In the genomic region with DNA sequence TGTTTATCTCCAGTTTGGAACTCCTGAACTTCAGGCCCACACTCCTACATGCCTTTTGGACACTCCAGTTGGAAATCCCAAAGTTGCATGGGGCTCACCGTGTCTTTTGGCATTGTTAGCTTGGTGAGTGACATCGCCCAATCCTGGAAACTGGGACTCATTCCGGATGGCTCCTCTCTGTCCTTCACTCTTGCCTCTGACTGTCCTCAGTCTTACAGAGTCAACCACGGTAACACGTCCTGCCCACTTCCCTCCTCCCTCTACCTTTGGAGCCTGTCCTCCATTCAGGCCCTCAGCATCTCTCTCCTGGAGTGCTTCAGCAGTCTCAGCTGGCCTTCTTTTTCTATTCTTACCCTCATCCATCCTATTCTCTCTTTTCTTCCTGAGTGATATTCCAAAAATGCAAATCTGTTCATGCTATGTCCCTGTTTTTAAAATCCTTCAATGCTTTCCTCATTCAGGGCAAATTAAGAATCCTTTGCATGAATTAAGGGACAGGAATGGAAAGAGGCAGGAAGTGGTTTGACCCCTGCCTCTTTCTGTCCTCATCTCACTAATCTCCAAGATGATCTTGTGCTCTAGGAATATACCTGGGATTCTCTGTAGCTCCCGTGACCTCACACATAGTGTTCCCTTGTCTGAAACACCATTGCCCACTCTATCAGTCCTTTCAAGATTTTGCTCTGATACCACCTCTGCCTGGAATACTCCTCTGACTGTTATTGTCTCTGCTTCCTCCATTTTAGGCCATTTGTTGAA, we compare ENCODE assay signal across 18 cellular contexts. TPM values are rescaled to one million over a fixed set of nuclear protein-coding genes. Genes with fewer than 3 reads are reported as not detected.
DNase-seq lines count a peak whose midpoint lies in the region; ATAC-seq, FAIRE-seq and TF ChIP-seq lines count a peak whose summit lies in the region.
"Had no signal": no experiment of that assay in that cellular context is flagged by ENCODE, and none has a peak within 500 bp of the region (broad histone marks: within the 10 kb centered on the region; RNA-seq: fewer than 3 reads in every experiment).

No MANE protein-coding gene starts in this region.

- FAIRE-seq in astrocyte (lab: Jason Lieb, UNC) (no peak), urothelium cell line (lab: Jason Lieb, UNC) (no peak)
- FAIRE-seq: A549, bronchial epithelial cell, frontal cortex, keratinocyte had no signal

- TF ChIP-seq CTCF in cardiac muscle cell (IDR thresholded peaks at IDR 0.05; ENCODE audit: low read depth, low read length): no peak
- TF ChIP-seq CTCF in astrocyte (IDR thresholded peaks at IDR 0.05; ENCODE audit: insufficient read depth, low read depth, low read length): no peak

- peaks cover 10% of the 10 kb centered on the region for H3K36me3 Mint-ChIP-seq in astrocyte (ENCODE audit: low read depth, unreplicated experiment)

- H3K9ac ChIP-seq in astrocyte (ENCODE audit: low read length): no peak overlapping the region

- H3K27ac Mint-ChIP-seq in astrocyte (ENCODE audit: unreplicated experiment): peak overlapping the region; percentile 50

- H3K4me1 ChIP-seq in cardiac muscle cell (ENCODE audit: low read depth): peaks cover 24% of the 10 kb centered on the region
- peaks cover 30% of the 10 kb centered on the region for H3K4me1 ChIP-seq in astrocyte (ENCODE audit: insufficient read depth, low read length)
- H3K4me1 ChIP-seq in mesodermal cell (ENCODE audit: control insufficient read depth, insufficient read depth, low read length, poor library complexity, severe bottlenecking): peaks cover 34% of the 10 kb centered on the region
- H3K4me1 ChIP-seq: prostate gland had no signal

- DNase-seq in cardiac muscle cell (ENCODE audit: low read depth in 1 of 2, low spot score in 1 of 2): no peak
- DNase-seq in left cardiac atrium: no peak
- peak; percentile 59 for DNase-seq in astrocyte (ENCODE audit: low read depth)
- peak; percentile 14 for DNase-seq in urothelium cell line (ENCODE audit: low spot score)
- no peak for DNase-seq in DMS153 (lab: John Stamatoyannopoulos, UW)
- DNase-seq in T-helper 9 cell: no peak
- DNase-seq in NCI-H1436 (lab: John Stamatoyannopoulos, UW): no peak
- DNase-seq: effector memory CD4-positive, alpha-beta T cell; NCI-H1105; NCI-H2227 treated with DMSO at 0.1 percent for 48 hours; stimulated activated CD4-positive, alpha-beta T cell treated with anti-CD3 and anti-CD28 coated beads, Interleukin-2, amount 100 ng/mL, for 24 hours; upper lobe of right lung had no signal

- intact Hi-C loops in left cardiac atrium (cut with DNase I): no loop called here

- 85 to 88% methylated on average over 6 of the region's 6 CpGs for WGBS in mesodermal cell (ENCODE audit: insufficient coverage in 2 of 2), 2 experiments

- H3K27me3 Mint-ChIP-seq in astrocyte (ENCODE audit: low read depth, unreplicated experiment): no peaks in the 10 kb centered on the region

- no peak overlapping the region for H2AFZ ChIP-seq in astrocyte (ENCODE audit: low read depth, low read length)

- H3K36me3 ChIP-seq in cardiac muscle cell (no peaks in the 10 kb centered on the region), astrocyte (ENCODE audit: insufficient read depth, low read length) (peaks cover 16% of the 10 kb centered on the region), mesodermal cell (ENCODE audit: control insufficient read depth, insufficient read depth, low read length) (peaks cover 26% of the 10 kb centered on the region)
- H3K36me3 ChIP-seq: prostate gland had no signal

- H3K79me2 ChIP-seq in astrocyte (ENCODE audit: insufficient read depth, low read length): peaks cover 97% of the 10 kb centered on the region

- H3K9me3 ChIP-seq in cardiac muscle cell (ENCODE audit: low read depth) (no peaks in the 10 kb centered on the region), astrocyte (ENCODE audit: insufficient read depth, low read depth, low read length) (no peaks in the 10 kb centered on the region), mesodermal cell (ENCODE audit: control insufficient read depth, low read length) (no peaks in the 10 kb centered on the region)
- H3K9me3 ChIP-seq: A549, prostate gland, upper lobe of right lung had no signal

- H3K27me3 ChIP-seq in cardiac muscle cell (no peaks in the 10 kb centered on the region), astrocyte (ENCODE audit: insufficient read depth, low read length) (no peaks in the 10 kb centered on the region)
- H3K27me3 ChIP-seq: upper lobe of right lung had no signal

- no peak for ATAC-seq in left cardiac atrium
- ATAC-seq: A549 had no signal

- H3K27ac ChIP-seq in cardiac muscle cell: peak overlapping the region; percentile 56
- H3K27ac ChIP-seq in astrocyte (ENCODE audit: low read depth, low read length): no peak overlapping the region
- H3K27ac ChIP-seq in mesodermal cell (ENCODE audit: low read depth, low read length, severe bottlenecking): peak overlapping the region; percentile 67
- H3K27ac ChIP-seq: prostate gland, upper lobe of right lung had no signal

- H3K4me1 Mint-ChIP-seq in astrocyte (ENCODE audit: low read depth, unreplicated experiment): peaks cover 44% of the 10 kb centered on the region

- H3K4me3 Mint-ChIP-seq in astrocyte (ENCODE audit: unreplicated experiment): peak overlapping the region; percentile 9

- H3K4me2 ChIP-seq in astrocyte (ENCODE audit: low read length): peak overlapping the region; percentile 34

- peaks cover 80% of the 10 kb centered on the region for H4K20me1 ChIP-seq in astrocyte (ENCODE audit: insufficient read depth, low read length)

- H3K9me3 Mint-ChIP-seq in astrocyte (ENCODE audit: unreplicated experiment): no peaks in the 10 kb centered on the region

- H3K4me3 ChIP-seq in cardiac muscle cell (no peak overlapping the region), astrocyte (ENCODE audit: insufficient read depth, low read depth, low read length) (no peak overlapping the region), mesodermal cell (ENCODE audit: extremely low read depth, insufficient read depth, low read length, poor library complexity, severe bottlenecking) (no peak overlapping the region)
- H3K4me3 ChIP-seq: A549, prostate gland, upper lobe of right lung had no signal

RNA-seq across cellular contexts. Expression of a gene that starts 42.5 kb away (rescaled TPM):
- total RNA-seq in cardiac muscle cell: 31.6 and 45.2 TPM in 2 replicates
- 21.4 and 37.7 TPM in 2 replicates for polyA plus RNA-seq in cardiac muscle cell
- 100 to 1,000 TPM; 152 to 181 TPM for total RNA-seq in left cardiac atrium
- 193 and 222 TPM in 2 replicates for total RNA-seq in astrocyte
- 33.5 TPM for polyA plus RNA-seq in mesodermal cell (2013, experiment 1 of 2)
- polyA plus RNA-seq in mesodermal cell (2013, experiment 2 of 2): 23.0 TPM

Comparison
In these comparisons a context has a peak if more than half of its experiments do, and no peak if none do; other contexts are left out.
1. DNase-seq: peak in astrocyte (single experiment) and urothelium cell line (single experiment); none in cardiac muscle cell (0 of 2), left cardiac atrium (single experiment), DMS153 (single experiment), T-helper 9 cell (single experiment) and NCI-H1436 (single experiment).